29 cellular contexts compared by ENCODE assay signal in the genomic region with DNA sequence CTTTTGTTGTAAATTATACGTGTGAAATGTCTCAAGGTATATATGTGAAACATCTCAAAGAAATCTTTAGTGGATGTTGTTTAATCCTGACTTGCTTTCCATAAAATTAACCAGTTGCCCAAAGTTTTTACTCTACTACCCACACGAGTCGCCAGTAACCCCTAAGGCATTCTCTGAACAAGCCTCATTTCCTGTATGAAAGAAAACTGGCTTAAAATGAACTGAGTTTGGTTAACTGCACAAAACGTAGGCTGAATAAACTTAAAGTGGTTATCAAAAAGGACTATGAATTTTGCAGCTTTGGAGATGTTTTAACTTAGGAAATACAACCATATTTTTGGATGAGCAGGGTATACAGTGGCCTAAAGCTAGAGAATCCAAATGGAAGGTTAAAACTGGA. TPM values are rescaled to one million over a fixed set of nuclear protein-coding genes. Genes with fewer than 3 reads are reported as not detected.
A peak's percentile ranks its signal among the peaks of the same experiment; 100 is the strongest.
DNase-seq lines count a peak whose midpoint lies in the region; ATAC-seq, FAIRE-seq and TF ChIP-seq lines count a peak whose summit lies in the region.
"Had no signal": no experiment of that assay in that cellular context is flagged by ENCODE, and none has a peak within 500 bp of the region (broad histone marks: within the 10 kb centered on the region; RNA-seq: fewer than 3 reads in every experiment).

No MANE protein-coding gene starts in this region.

- H3K9ac ChIP-seq in BLaER1 treated with 17β-estradiol and CSF1 and Interleukin-3, amounts not matched to agents 10 nM and 100 nM, result no peak overlapping the region
- no peak overlapping the region for H3K9ac ChIP-seq in PC-3 (ENCODE audit: low read length)

- intact Hi-C loops in PC-3 (cut with micrococcal nuclease), result loop anchor here (5.0 kb wide), 2 partner anchors 207 to 357 kb away; no protein-coding TSS in a partner anchor

- no peak overlapping the region for H3K27ac Mint-ChIP-seq in naive thymus-derived CD8-positive, alpha-beta T cell
- H3K27ac Mint-ChIP-seq: activated CD4-positive, alpha-beta T cell treated with anti-CD3 and anti-CD28 coated beads, Interleukin-2, amount 10 ng/mL, durations not matched to agents 7 days and 5 days; activated naive CD8-positive, alpha-beta T cell treated with anti-CD3 and anti-CD28 coated beads, Interleukin-2, amount 50 U/mL, for 24 hours; activated T-cell treated with anti-CD3 and anti-CD28 coated beads, Interleukin-2, amount 50 U/mL, for 24 hours; brain; nephron had no signal

- DNase-seq in GM18507 (ENCODE audit: extremely low spot score, insufficient read length, low read depth) (no peak), PC-3 (peak; percentile 17), foreskin melanocyte (peak; percentile 22), NCI-H524 treated with DMSO at 0.1 percent for 48 hours (lab: John Stamatoyannopoulos, UW) (no peak)
- DNase-seq in naive thymus-derived CD8-positive, alpha-beta T cell, result no peak
- DNase-seq: activated CD4-positive, alpha-beta T cell treated with anti-CD3 and anti-CD28 coated beads, Interleukin-2, amount 10 ng/mL, durations not matched to agents 7 days and 5 days; activated gamma-delta T cell treated with Interleukin-2 at 50 U/mL for 16 hours; activated naive CD8-positive, alpha-beta T cell treated with anti-CD3 and anti-CD28 coated beads, Interleukin-2, amount 50 U/mL, for 24 hours; activated T-cell treated with anti-CD3 and anti-CD28 coated beads, Interleukin-2, amount 50 U/mL, for 24 hours; BE2C; DMS53; GOT3; islet precursor cell; NCI-H1105 treated with DMSO at 0.1 percent for 48 hours; NCI-H2029 treated with DMSO at 0.1 percent for 48 hours; NCI-H446; ovary; PC-9; retina; SHP77; small intestine; stimulated activated CD4-positive, alpha-beta T cell treated with anti-CD3 and anti-CD28 coated beads, Interleukin-1b, Interleukin-23, amount 100 ng/mL, for 48 hours; T1000; trophoblast cell had no signal

- no peak for TF ChIP-seq CTCF in PC-3 (conservative IDR thresholded peaks at IDR 0.05; ENCODE audit: low read depth, low read length)

- peaks cover 3 to 15% (median 10%) of the 10 kb centered on the region in 11 experiments; a peak in 17 of 22 replicates for H4K20me1 ChIP-seq in BLaER1 treated with 17β-estradiol and CSF1 and Interleukin-3, amounts not matched to agents 10 nM and 100 nM
- H4K20me1 ChIP-seq in PC-3 (ENCODE audit: low read length), result peaks cover 10% of the 10 kb centered on the region; the same call in 1 of the 2 replicates

- H3K4me1 Mint-ChIP-seq in naive thymus-derived CD8-positive, alpha-beta T cell, result peaks cover 7 to 25% (median 18%) of the 10 kb centered on the region in 4 donors

- H3K27ac ChIP-seq in BLaER1 treated with 17β-estradiol and CSF1 and Interleukin-3, amounts not matched to agents 10 nM and 100 nM, result no peak overlapping the region
- H3K27ac ChIP-seq in PC-3 (ENCODE audit: low read length), result no peak overlapping the region
- H3K27ac ChIP-seq: ovary, PC-9 had no signal

- ATAC-seq in PC-3 (no peak), GM21423 (IDR thresholded peaks at IDR 0.05; ENCODE audit: unreplicated experiment) (no peak)
- ATAC-seq in naive thymus-derived CD8-positive, alpha-beta T cell, result no peak
- ATAC-seq in activated CD4-positive, CD25-positive, alpha-beta regulatory T cell treated with anti-CD3 and anti-CD28 coated beads, Interleukin-2, amount 50 U/mL, for 24 hours, result no peak
- ATAC-seq: activated naive CD8-positive, alpha-beta T cell treated with anti-CD3 and anti-CD28 coated beads, Interleukin-2, amount 50 U/mL, for 24 hours had no signal

- POLR2A ChIA-PET in PC-3 (lab: Charles Lee; ENCODE audit: unreplicated experiment), result no interaction called here
- POLR2A ChIA-PET in naive thymus-derived CD8-positive, alpha-beta T cell (lab: Charles Lee), result no interaction called here

- no peaks in the 10 kb centered on the region for H3K27me3 Mint-ChIP-seq in naive thymus-derived CD8-positive, alpha-beta T cell
- H3K27me3 Mint-ChIP-seq: activated naive CD8-positive, alpha-beta T cell treated with anti-CD3 and anti-CD28 coated beads, Interleukin-2, amount 50 U/mL, for 24 hours; activated T-cell treated with anti-CD3 and anti-CD28 coated beads, Interleukin-2, amount 50 U/mL, for 24 hours had no signal

- H3K4me3 Mint-ChIP-seq in naive thymus-derived CD8-positive, alpha-beta T cell, result no peak overlapping the region
- H3K4me3 Mint-ChIP-seq: activated CD4-positive, alpha-beta T cell treated with anti-CD3 and anti-CD28 coated beads, Interleukin-2, amount 10 ng/mL, durations not matched to agents 7 days and 5 days; activated naive CD8-positive, alpha-beta T cell treated with anti-CD3 and anti-CD28 coated beads, Interleukin-2, amount 50 U/mL, for 24 hours; activated T-cell treated with anti-CD3 and anti-CD28 coated beads, Interleukin-2, amount 50 U/mL, for 24 hours; brain; nephron had no signal

- no TSS peak for BruUV-seq in PC-3 (replicated peaks; lab: Mats Ljungman, UMichigan)

- H3K9me3 Mint-ChIP-seq in naive thymus-derived CD8-positive, alpha-beta T cell, result no peaks in the 10 kb centered on the region
- H3K9me3 Mint-ChIP-seq: activated CD4-positive, alpha-beta T cell treated with anti-CD3 and anti-CD28 coated beads, Interleukin-2, amount 10 ng/mL, durations not matched to agents 7 days and 5 days; activated naive CD8-positive, alpha-beta T cell treated with anti-CD3 and anti-CD28 coated beads, Interleukin-2, amount 50 U/mL, for 24 hours; activated T-cell treated with anti-CD3 and anti-CD28 coated beads, Interleukin-2, amount 50 U/mL, for 24 hours; nephron had no signal

- no peaks in the 10 kb centered on the region for H3K9me3 ChIP-seq in BLaER1 treated with 17β-estradiol and CSF1 and Interleukin-3, amounts not matched to agents 10 nM and 100 nM (replicated peaks in 1 of 11)
- H3K9me3 ChIP-seq in PC-3 (ENCODE audit: low read length), result no peaks in the 10 kb centered on the region
- H3K9me3 ChIP-seq: BE2C, ovary had no signal

- peak overlapping the region; percentile 33; the same call in 1 of the 2 replicates for H2AFZ ChIP-seq in PC-3 (ENCODE audit: low read length)
- H2AFZ ChIP-seq: PC-9 had no signal

- CTCF ChIA-PET in PC-3 (lab: Charles Lee), result interaction anchor here (0.6 kb wide), 1 partner anchor 164 kb away, joined by 4 read pairs; a partner anchor contains a TSS

- H3K79me2 ChIP-seq in PC-3 (ENCODE audit: low read length), result peaks cover 17% of the 10 kb centered on the region

- H3K27me3 ChIP-seq in BLaER1 treated with 17β-estradiol and CSF1 and Interleukin-3, amounts not matched to agents 10 nM and 100 nM, result no peaks in the 10 kb centered on the region
- no peaks in the 10 kb centered on the region for H3K27me3 ChIP-seq in PC-3 (ENCODE audit: low read length)
- H3K27me3 ChIP-seq: BE2C, ovary had no signal

- H3K9me2 ChIP-seq in PC-3 (replicated peaks; ENCODE audit: low read length), result no peaks in the 10 kb centered on the region

- FAIRE-seq in GM18507 (lab: Jason Lieb, UNC), result peak; percentile 5
- FAIRE-seq: small intestine had no signal

- no peaks in the 10 kb centered on the region for H3F3A ChIP-seq in PC-3 (ENCODE audit: low read length, unreplicated experiment)

- H3K36me3 Mint-ChIP-seq in naive thymus-derived CD8-positive, alpha-beta T cell, result no peaks in the 10 kb centered on the region
- H3K36me3 Mint-ChIP-seq: brain had no signal

- H3K36me3 ChIP-seq in BLaER1 treated with 17β-estradiol and CSF1 and Interleukin-3, amounts not matched to agents 10 nM and 100 nM, result no peaks in the 10 kb centered on the region
- H3K36me3 ChIP-seq in PC-3 (ENCODE audit: low read depth, low read length), result no peaks in the 10 kb centered on the region
- H3K36me3 ChIP-seq: BE2C, ovary had no signal

- peak overlapping the region; percentile 66 to 96 (median 90) for H3K4me2 ChIP-seq in BLaER1 treated with 17β-estradiol and CSF1 and Interleukin-3, amounts not matched to agents 10 nM and 100 nM
- H3K4me2 ChIP-seq in PC-3 (ENCODE audit: low read length), result peak overlapping the region; percentile 14; the same call in 1 of the 2 replicates
- H3K4me2 ChIP-seq: PC-9 had no signal

- no peak overlapping the region for H3K4me3 ChIP-seq in BLaER1 treated with 17β-estradiol and CSF1 and Interleukin-3, amounts not matched to agents 10 nM and 100 nM
- no peak overlapping the region for H3K4me3 ChIP-seq in PC-3 (ENCODE audit: low read length)
- H3K4me3 ChIP-seq: ovary, PC-9 had no signal

- H3K4me1 ChIP-seq in BLaER1 treated with 17β-estradiol and CSF1 and Interleukin-3, amounts not matched to agents 10 nM and 100 nM, result peaks cover 35 to 47% (median 42%) of the 10 kb centered on the region in 10 experiments
- H3K4me1 ChIP-seq in PC-3 (ENCODE audit: insufficient read depth, low read length), result peaks cover 22% of the 10 kb centered on the region
- H3K4me1 ChIP-seq: BE2C had no signal

RNA-seq across cellular contexts. Expression of a gene that starts 2.7 kb away (rescaled TPM):
- total RNA-seq in PC-3 (2014; rRNA removed), result 32.5 and 34.6 TPM in 2 replicates
- 10 to 100 TPM; 34.7 to 36.2 TPM for total RNA-seq in naive thymus-derived CD8-positive, alpha-beta T cell
- polyA plus RNA-seq in naive thymus-derived CD8-positive, alpha-beta T cell, result 10 to 100 TPM; 42.3 to 49.3 (median 46.1) TPM

RNA-seq across cellular contexts. Expression of a gene that starts 25.1 kb away (rescaled TPM):
- total RNA-seq in PC-3 (2014; rRNA removed), result 3.9 TPM in 1 of 2 replicates, not detected in the other
- total RNA-seq in naive thymus-derived CD8-positive, alpha-beta T cell, result under 1 TPM in 1 of 2 experiments, not detected in 1; 0.39 TPM
- under 1 TPM in 2 of 3 donors, not detected in 1; 0.27 to 0.87 TPM for polyA plus RNA-seq in naive thymus-derived CD8-positive, alpha-beta T cell

RNA-seq across cellular contexts. Expression of a gene that starts 59.7 kb away (rescaled TPM):
- total RNA-seq in PC-3 (2014; rRNA removed), result 3.1 and 3.7 TPM in 2 replicates
- not detected for total RNA-seq in naive thymus-derived CD8-positive, alpha-beta T cell
- not detected for polyA plus RNA-seq in naive thymus-derived CD8-positive, alpha-beta T cell
- total RNA-seq: activated CD4-positive, alpha-beta T cell treated with anti-CD3 and anti-CD28 coated beads, Interleukin-2, amount 10 ng/mL, durations not matched to agents 7 days and 5 days had no signal

Comparison
In these comparisons a context has a peak if more than half of its experiments do, and no peak if none do; other contexts are left out.
1. DNase-seq: peak in PC-3 (single experiment) and foreskin melanocyte (single experiment); none in GM18507 (single experiment), NCI-H524 treated with DMSO at 0.1 percent for 48 hours (single experiment) and naive thymus-derived CD8-positive, alpha-beta T cell (0 of 10).